In genomic region chr14:81517798-81518398, GRCh38 we compare ENCODE assay signal across 12 cellular contexts. TPM values are rescaled to one million over a fixed set of nuclear protein-coding genes. Genes with fewer than 3 reads are reported as not detected.
DNase-seq lines count a peak whose midpoint lies in the region; ATAC-seq and TF ChIP-seq lines count a peak whose summit lies in the region.
"Had no signal": no experiment of that assay in that cellular context is flagged by ENCODE, and none has a peak within 500 bp of the region (broad histone marks: within the 10 kb centered on the region; RNA-seq: fewer than 3 reads in every experiment).

No MANE protein-coding gene starts in this region.

- DNase-seq in AG10803 (ENCODE audit: low read depth) (peak; percentile 45), chondrocyte (ENCODE audit: low spot score) (no peak), left kidney (ENCODE audit: low read depth, low spot score) (peak; percentile 48), posterior vena cava (ENCODE audit: low spot score) (peak; percentile 85), KG1 (lab: John Stamatoyannopoulos, UW) (no peak), activated gamma-delta T cell (lab: John Stamatoyannopoulos, UW) (no peak)
- DNase-seq in activated CD4-positive, alpha-beta memory T cell treated with anti-CD3 and anti-CD28 coated beads, Interleukin-2, amount 10 ng/mL, durations not matched to agents 7 days and 5 days, result no peak
- DNase-seq: posterior cingulate gyrus had no signal

- intact Hi-C loops in posterior vena cava (cut with DNase I), result no loop called here

- H3K4me3 ChIP-seq in AG10803 (ENCODE audit: low read length), result no peak overlapping the region
- H3K4me3 ChIP-seq: Peyer's patch, thoracic aorta had no signal

- CTCF ChIA-PET in activated CD4-positive, alpha-beta memory T cell treated with anti-CD3 and anti-CD28 coated beads, Interleukin-2, amount 10 ng/mL, durations not matched to agents 7 days and 5 days (lab: Charles Lee), result no interaction called here

- ATAC-seq in HG03139 (IDR thresholded peaks at IDR 0.05; ENCODE audit: unreplicated experiment), result no peak

- H3K9me3 Mint-ChIP-seq in chondrocyte (ENCODE audit: low read depth), result no peaks in the 10 kb centered on the region
- H3K9me3 Mint-ChIP-seq in activated CD4-positive, alpha-beta memory T cell treated with anti-CD3 and anti-CD28 coated beads, Interleukin-2, amount 10 ng/mL, durations not matched to agents 7 days and 5 days, result no peaks in the 10 kb centered on the region
- H3K9me3 Mint-ChIP-seq: T-helper 2 cell treated with Interferon-gamma antibody and Interleukin-4, amounts not matched to agents 5 μg/mL and 100 μg/mL, for 36 hours had no signal

- no peak overlapping the region for H3K4me3 Mint-ChIP-seq in chondrocyte (ENCODE audit: unreplicated experiment)
- no peak overlapping the region for H3K4me3 Mint-ChIP-seq in activated CD4-positive, alpha-beta memory T cell treated with anti-CD3 and anti-CD28 coated beads, Interleukin-2, amount 10 ng/mL, durations not matched to agents 7 days and 5 days
- H3K4me3 Mint-ChIP-seq: T-helper 2 cell treated with Interferon-gamma antibody and Interleukin-4, amounts not matched to agents 5 μg/mL and 100 μg/mL, for 36 hours had no signal

- H3K27me3 Mint-ChIP-seq in chondrocyte (ENCODE audit: low read depth), result no peaks in the 10 kb centered on the region
- no peaks in the 10 kb centered on the region for H3K27me3 Mint-ChIP-seq in activated CD4-positive, alpha-beta memory T cell treated with anti-CD3 and anti-CD28 coated beads, Interleukin-2, amount 10 ng/mL, durations not matched to agents 7 days and 5 days

- peaks cover 15% of the 10 kb centered on the region for H3K36me3 Mint-ChIP-seq in chondrocyte (ENCODE audit: low read depth)
- peaks cover 74% of the 10 kb centered on the region for H3K36me3 Mint-ChIP-seq in activated CD4-positive, alpha-beta memory T cell treated with anti-CD3 and anti-CD28 coated beads, Interleukin-2, amount 10 ng/mL, durations not matched to agents 7 days and 5 days (ENCODE audit: low read depth)

- POLR2A ChIA-PET in activated CD4-positive, alpha-beta memory T cell treated with anti-CD3 and anti-CD28 coated beads, Interleukin-2, amount 10 ng/mL, durations not matched to agents 7 days and 5 days (lab: Charles Lee), result interaction anchor here (0.7 to 1.4 kb wide), 2 partner anchors 8 to 16 kb away, joined by 3 to 6 read pairs; partner anchors contain the start of gene SEL1L

- peak overlapping the region; percentile 88 for H3K27ac Mint-ChIP-seq in chondrocyte (ENCODE audit: unreplicated experiment)
- no peak overlapping the region for H3K27ac Mint-ChIP-seq in activated CD4-positive, alpha-beta memory T cell treated with anti-CD3 and anti-CD28 coated beads, Interleukin-2, amount 10 ng/mL, durations not matched to agents 7 days and 5 days
- H3K27ac Mint-ChIP-seq: T-helper 2 cell treated with Interferon-gamma antibody and Interleukin-4, amounts not matched to agents 5 μg/mL and 100 μg/mL, for 36 hours had no signal

- no peak for TF ChIP-seq CTCF in AG10803 (conservative IDR thresholded peaks at IDR 0.05; ENCODE audit: low read length)
- no peak for TF ChIP-seq CTCF in chondrocyte (IDR thresholded peaks at IDR 0.05)

- H3K4me1 Mint-ChIP-seq in chondrocyte (ENCODE audit: low read depth), result peaks cover 32% of the 10 kb centered on the region
- peaks cover 21% of the 10 kb centered on the region for H3K4me1 Mint-ChIP-seq in activated CD4-positive, alpha-beta memory T cell treated with anti-CD3 and anti-CD28 coated beads, Interleukin-2, amount 10 ng/mL, durations not matched to agents 7 days and 5 days

RNA-seq across cellular contexts. Expression of gene SEL1L, which starts 15.8 kb away (rescaled TPM):
- total RNA-seq in chondrocyte, result 169 to 201 TPM (median 194 TPM) in 3 replicates
- 100 to 1,000 TPM in 1 of 2 donors, 10 to 100 TPM in 1; 97.5 to 103 TPM for total RNA-seq in posterior vena cava
- total RNA-seq in activated CD4-positive, alpha-beta memory T cell treated with anti-CD3 and anti-CD28 coated beads, Interleukin-2, amount 10 ng/mL, durations not matched to agents 7 days and 5 days, result 10 to 100 TPM; 65.9 to 67.6 TPM

Comparison
In these comparisons a context has a peak if more than half of its experiments do, and no peak if none do; other contexts are left out.
1. DNase-seq: peak in AG10803 (single experiment), left kidney (single experiment) and posterior vena cava (single experiment); none in chondrocyte (single experiment), KG1 (single experiment), activated gamma-delta T cell (single experiment) and activated CD4-positive, alpha-beta memory T cell treated with anti-CD3 and anti-CD28 coated beads, Interleukin-2, amount 10 ng/mL, durations not matched to agents 7 days and 5 days (single experiment).